Comparison of ENCODE assay signal across 35 cellular contexts in genomic region chr13:94174009-94174408, GRCh38.
"Had no signal": no experiment of that assay in that cellular context is flagged by ENCODE, and none has a peak within 500 bp of the region (broad histone marks: within the 10 kb centered on the region; RNA-seq: fewer than 3 reads in every experiment).

No MANE protein-coding gene starts in this region.

- H3K9me3 Mint-ChIP-seq: activated CD4-positive, alpha-beta T cell treated with anti-CD3 and anti-CD28 coated beads, Interleukin-2, amount 10 ng/mL, durations not matched to agents 7 days and 5 days; activated CD8-positive, alpha-beta T cell treated with anti-CD3 and anti-CD28 coated beads for 36 hours; activated T-cell treated with anti-CD3 and anti-CD28 coated beads, Interleukin-2, amount 50 U/mL, for 4 hours; activated T-helper 17 cell treated with anti-CD3 and anti-CD28 coated beads, Interleukin-2, amount 50 U/mL, for 72 hours; brain; dendritic cell treated with granulocyte-macrophage colony-stimulating factor and Interleukin-4, amounts not matched to agents 40 ng/mL and 50 ng/mL, for 4 days; endodermal cell; T-helper 2 cell treated with Interferon-gamma antibody and Interleukin-4, amounts not matched to agents 5 μg/mL and 100 μg/mL, for 36 hours; WTC11 had no signal

- H3K27ac ChIP-seq: adrenal gland, breast epithelium, cardiac muscle cell, coronary artery, dorsolateral prefrontal cortex, VCaP had no signal

- H3K4me3 Mint-ChIP-seq: activated CD4-positive, alpha-beta T cell treated with anti-CD3 and anti-CD28 coated beads, Interleukin-2, amount 10 ng/mL, durations not matched to agents 7 days and 5 days; activated CD8-positive, alpha-beta T cell treated with anti-CD3 and anti-CD28 coated beads for 36 hours; activated naive CD8-positive, alpha-beta T cell; activated T-cell treated with anti-CD3 and anti-CD28 coated beads, Interleukin-2, amount 50 U/mL, for 4 hours; activated T-helper 17 cell treated with anti-CD3 and anti-CD28 coated beads, Interleukin-2, amount 50 U/mL, for 72 hours; brain; dendritic cell treated with granulocyte-macrophage colony-stimulating factor and Interleukin-4, amounts not matched to agents 40 ng/mL and 50 ng/mL, for 4 days; endodermal cell; T-helper 17 cell; T-helper 2 cell treated with Interferon-gamma antibody and Interleukin-4, amounts not matched to agents 5 μg/mL and 100 μg/mL, for 36 hours; WTC11 had no signal

- H3K9me3 ChIP-seq: adrenal gland, breast epithelium had no signal

- H3K36me3 ChIP-seq: adrenal gland, breast epithelium, cardiac muscle cell had no signal

- H3K27me3 Mint-ChIP-seq: activated CD4-positive, alpha-beta T cell treated with anti-CD3 and anti-CD28 coated beads, Interleukin-2, amount 10 ng/mL, durations not matched to agents 7 days and 5 days; brain; dendritic cell treated with granulocyte-macrophage colony-stimulating factor and Interleukin-4, amounts not matched to agents 40 ng/mL and 50 ng/mL, for 4 days had no signal

- H3K27ac Mint-ChIP-seq: activated CD4-positive, alpha-beta T cell treated with anti-CD3 and anti-CD28 coated beads, Interleukin-2, amount 10 ng/mL, durations not matched to agents 7 days and 5 days; activated CD8-positive, alpha-beta T cell treated with anti-CD3 and anti-CD28 coated beads for 36 hours; activated naive CD8-positive, alpha-beta T cell; activated T-helper 17 cell treated with anti-CD3 and anti-CD28 coated beads, Interleukin-2, amount 50 U/mL, for 72 hours; brain; dendritic cell treated with granulocyte-macrophage colony-stimulating factor and Interleukin-4, amounts not matched to agents 40 ng/mL and 50 ng/mL, for 4 days; endodermal cell; T-helper 17 cell; T-helper 2 cell treated with Interferon-gamma antibody and Interleukin-4, amounts not matched to agents 5 μg/mL and 100 μg/mL, for 36 hours; WTC11 had no signal

- H3K4me3 ChIP-seq: adrenal gland, breast epithelium, cardiac muscle cell, coronary artery, dorsolateral prefrontal cortex had no signal

- ATAC-seq: activated CD8-positive, alpha-beta T cell treated with anti-CD3 and anti-CD28 coated beads for 36 hours; activated T-cell treated with anti-CD3 and anti-CD28 coated beads, Interleukin-2, amount 50 U/mL, for 4 hours; activated T-helper 17 cell treated with anti-CD3 and anti-CD28 coated beads, Interleukin-2, amount 50 U/mL, for 72 hours; esophagus mucosa; T-helper 17 cell; WTC11 had no signal

- H3K27me3 ChIP-seq: adrenal gland, breast epithelium, cardiac muscle cell had no signal

- DNase-seq: activated CD4-positive, alpha-beta T cell treated with anti-CD3 and anti-CD28 coated beads for 1 hour; activated CD4-positive, alpha-beta T cell treated with anti-CD3 and anti-CD28 coated beads for 4 hours; activated CD4-positive, alpha-beta T cell treated with anti-CD3 and anti-CD28 coated beads, Interleukin-2, amount 10 ng/mL, durations not matched to agents 7 days and 5 days; activated CD4-positive, alpha-beta T cell treated with anti-CD3 and anti-CD28 coated beads, Interleukin-2, amount 50 U/mL, for 48 hours; activated CD8-positive, alpha-beta memory T cell treated with anti-CD3 and anti-CD28 coated beads for 24 hours; activated CD8-positive, alpha-beta T cell treated with anti-CD3 and anti-CD28 coated beads for 36 hours; activated effector memory CD4-positive, alpha-beta T cell treated with Interleukin-2 at 50 U/mL for 16 hours; activated gamma-delta T cell treated with Interleukin-2 at 50 U/mL for 16 hours; activated naive CD4-positive, alpha-beta T cell treated with anti-CD3 and anti-CD28 coated beads, Interleukin-2, amount 50 U/mL, for 16 hours; activated naive CD4-positive, alpha-beta T cell treated with Interleukin-2 at 50 U/mL for 16 hours; activated T-cell treated with anti-CD3 and anti-CD28 coated beads, Interleukin-2, amount 50 U/mL, for 4 hours; adrenal gland; amygdala; aorta; central memory CD4-positive, alpha-beta T cell; cerebellar nuclear complex; dorsolateral prefrontal cortex; effector memory CD4-positive, alpha-beta T cell; endodermal cell; head of caudate nucleus; T-helper 1 cell; T-helper 17 cell; T1000 had no signal

- H3K4me1 ChIP-seq: adrenal gland, breast epithelium had no signal

- H3K4me1 Mint-ChIP-seq: activated T-helper 17 cell treated with anti-CD3 and anti-CD28 coated beads, Interleukin-2, amount 50 U/mL, for 72 hours had no signal

- FAIRE-seq: frontal cortex had no signal

- H3K36me3 Mint-ChIP-seq: brain, WTC11 had no signal
